14 cellular contexts compared by ENCODE assay signal in the genomic region with DNA sequence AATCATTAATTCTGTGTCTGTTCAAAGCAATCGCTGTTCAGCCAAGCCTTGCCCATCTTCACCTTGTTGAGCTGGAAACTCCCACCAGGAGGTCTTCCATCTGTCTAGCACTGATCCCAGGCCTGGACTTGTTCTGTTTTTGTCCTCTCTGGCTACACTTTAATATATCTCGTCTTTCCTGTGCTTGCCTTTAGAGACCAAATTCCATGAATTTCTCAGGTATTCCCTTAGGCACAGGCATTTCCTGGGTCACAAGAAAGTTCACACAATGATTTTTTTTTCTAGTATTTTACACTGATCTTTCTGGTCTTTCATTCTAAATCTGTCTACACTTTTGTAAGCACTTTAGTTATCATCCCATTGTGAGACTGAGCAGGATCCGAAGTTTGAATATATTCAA.
"Had no signal": no experiment of that assay in that cellular context is flagged by ENCODE, and none has a peak within 500 bp of the region (broad histone marks: within the 10 kb centered on the region; RNA-seq: fewer than 3 reads in every experiment).

No MANE protein-coding gene starts in this region.

- H3K27ac ChIP-seq: body of pancreas, esophagus squamous epithelium, neural progenitor cell, ovary, sigmoid colon, upper lobe of right lung had no signal

- ATAC-seq: activated CD4-positive, CD25-positive, alpha-beta regulatory T cell treated with anti-CD3 and anti-CD28 coated beads, Interleukin-2, amount 50 U/mL, for 24 hours; body of pancreas; T-helper 17 cell; upper lobe of right lung had no signal

- H3K4me1 ChIP-seq: body of pancreas, neural progenitor cell, sigmoid colon, upper lobe of right lung had no signal

- H2AFZ ChIP-seq: neural progenitor cell had no signal

- H3K4me3 ChIP-seq: body of pancreas, esophagus squamous epithelium, neural progenitor cell, ovary, sigmoid colon, upper lobe of right lung had no signal

- H3K27me3 Mint-ChIP-seq: activated naive CD4-positive, alpha-beta T cell treated with anti-CD3 and anti-CD28 coated beads, Interleukin-2, amount 10 ng/mL, durations not matched to agents 7 days and 5 days; T-helper 17 cell had no signal

- H3K4me3 Mint-ChIP-seq: activated naive CD4-positive, alpha-beta T cell treated with anti-CD3 and anti-CD28 coated beads, Interleukin-2, amount 10 ng/mL, durations not matched to agents 7 days and 5 days; neural progenitor cell; T-helper 17 cell had no signal

- H3K4me1 Mint-ChIP-seq: neural progenitor cell had no signal

- H3K4me2 ChIP-seq: neural progenitor cell had no signal

- H3K36me3 ChIP-seq: esophagus squamous epithelium, neural progenitor cell, ovary, sigmoid colon, upper lobe of right lung had no signal

- H3K9me3 ChIP-seq: body of pancreas, esophagus squamous epithelium, ovary, sigmoid colon, upper lobe of right lung had no signal

- H3K27me3 ChIP-seq: body of pancreas, esophagus squamous epithelium, neural progenitor cell, ovary, sigmoid colon, upper lobe of right lung had no signal

- DNase-seq: activated CD4-positive, alpha-beta T cell treated with anti-CD3 and anti-CD28 coated beads, Interleukin-2, amount 50 U/mL, for 48 hours; activated naive CD4-positive, alpha-beta T cell treated with anti-CD3 and anti-CD28 coated beads, Interleukin-2, amount 10 ng/mL, durations not matched to agents 7 days and 5 days; body of pancreas; cerebellar nuclear complex; dermis blood vessel endothelial cell; esophagus squamous epithelium; foreskin fibroblast; ovary; sigmoid colon; stimulated activated naive CD4-positive, alpha-beta T cell treated with Interleukin-2 at 50 U/mL for 16 hours; T-helper 17 cell; upper lobe of right lung had no signal

- H3K9ac ChIP-seq: neural progenitor cell had no signal

- H3K27ac Mint-ChIP-seq: activated naive CD4-positive, alpha-beta T cell treated with anti-CD3 and anti-CD28 coated beads, Interleukin-2, amount 10 ng/mL, durations not matched to agents 7 days and 5 days; neural progenitor cell; T-helper 17 cell had no signal
